Comparison of ENCODE assay signal across 7 cellular contexts in the genomic region with DNA sequence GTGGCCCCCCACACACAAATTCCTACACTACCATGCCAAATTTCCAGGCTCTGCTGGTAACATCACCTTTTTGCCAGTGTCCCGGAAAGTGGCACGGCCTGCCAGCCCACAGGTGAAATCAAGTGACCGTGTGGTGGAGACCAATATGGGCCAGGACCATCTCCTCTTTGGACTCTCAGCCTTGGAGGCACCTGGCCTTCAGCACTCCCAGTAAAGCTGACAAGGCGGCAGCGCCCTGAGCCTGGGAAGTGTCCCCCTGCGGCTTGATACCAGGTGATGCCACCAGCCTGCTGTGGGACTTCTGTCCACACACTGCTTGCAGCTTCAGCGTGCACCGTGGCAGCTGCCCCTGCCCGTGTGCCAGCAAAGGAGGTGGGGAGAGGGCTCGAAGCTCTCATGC.
DNase-seq lines count a peak whose midpoint lies in the region; TF ChIP-seq lines count a peak whose summit lies in the region.
"Not testable (repeated sequence)": the region's sequence is repeated elsewhere in the genome, so short reads cannot be mapped to it uniquely, and the experiment has no call there.

No MANE protein-coding gene starts in this region.

- H3K27me3 Mint-ChIP-seq in glutamatergic neuron (ENCODE audit: unreplicated experiment): not testable (repeated sequence)
- H3K27me3 Mint-ChIP-seq in type B pancreatic cell: peaks cover 11% of the 10 kb centered on the region

- not testable (repeated sequence) for H3K4me3 Mint-ChIP-seq in glutamatergic neuron (ENCODE audit: unreplicated experiment); type B pancreatic cell

- DNase-seq in LNCaP clone FGC (ENCODE audit: low read depth); glutamatergic neuron; type B pancreatic cell (ENCODE audit: extremely low spot score, unreplicated experiment): not testable (repeated sequence)
- DNase-seq in NCI-H345 (lab: John Stamatoyannopoulos, UW) (peak; percentile 4), mesenteric fat pad (ENCODE audit: low spot score) (peak; percentile 81)

- H3K9me3 Mint-ChIP-seq in glutamatergic neuron (ENCODE audit: unreplicated experiment); type B pancreatic cell: not testable (repeated sequence)

- not testable (repeated sequence) for H3K4me3 ChIP-seq in BLaER1 treated with 17β-estradiol and CSF1 and Interleukin-3, amounts not matched to agents 10 nM and 100 nM
- peak overlapping the region; percentile 7; the same call in 1 of the 2 replicates for H3K4me3 ChIP-seq in LNCaP clone FGC (ENCODE audit: low read depth, low read length)

- not testable (repeated sequence) for H3K27ac ChIP-seq in BLaER1 treated with 17β-estradiol and CSF1 and Interleukin-3, amounts not matched to agents 10 nM and 100 nM
- peak overlapping the region; percentile 92 for H3K27ac ChIP-seq in VCaP

- H3K36me3 ChIP-seq in BLaER1 treated with 17β-estradiol and CSF1 and Interleukin-3, amounts not matched to agents 10 nM and 100 nM: not testable (repeated sequence)

- peak overlapping the region in 9 of 11 experiments; percentile 35 to 87 (median 77); a peak in 16 of 22 replicates for H3K4me2 ChIP-seq in BLaER1 treated with 17β-estradiol and CSF1 and Interleukin-3, amounts not matched to agents 10 nM and 100 nM

- not testable (repeated sequence) for H3K9ac ChIP-seq in BLaER1 treated with 17β-estradiol and CSF1 and Interleukin-3, amounts not matched to agents 10 nM and 100 nM

- not testable (repeated sequence) for H3K9me3 ChIP-seq in BLaER1 treated with 17β-estradiol and CSF1 and Interleukin-3, amounts not matched to agents 10 nM and 100 nM (replicated peaks in 1 of 11)

- not testable (repeated sequence) for H3K27me3 ChIP-seq in BLaER1 treated with 17β-estradiol and CSF1 and Interleukin-3, amounts not matched to agents 10 nM and 100 nM

- not testable (repeated sequence) for H3K36me3 Mint-ChIP-seq in glutamatergic neuron (ENCODE audit: unreplicated experiment); type B pancreatic cell

- peaks cover 13% of the 10 kb centered on the region for H3K4me1 Mint-ChIP-seq in glutamatergic neuron (ENCODE audit: low read depth, unreplicated experiment)
- H3K4me1 Mint-ChIP-seq in type B pancreatic cell (ENCODE audit: unreplicated experiment): peaks cover 14% of the 10 kb centered on the region

- H3K27ac Mint-ChIP-seq in glutamatergic neuron (ENCODE audit: unreplicated experiment): peak overlapping the region; percentile 56
- peak overlapping the region; percentile 77 for H3K27ac Mint-ChIP-seq in type B pancreatic cell

- not testable (repeated sequence) for H4K20me1 ChIP-seq in BLaER1 treated with 17β-estradiol and CSF1 and Interleukin-3, amounts not matched to agents 10 nM and 100 nM

- TF ChIP-seq CTCF in LNCaP clone FGC (IDR thresholded peaks at IDR 0.05; ENCODE audit: control insufficient read depth, extremely low read depth, insufficient read depth); VCaP (conservative IDR thresholded peaks at IDR 0.05); glutamatergic neuron (IDR thresholded peaks at IDR 0.05; ENCODE audit: partially characterized antibody, unreplicated experiment); type B pancreatic cell (conservative IDR thresholded peaks at IDR 0.05): not testable (repeated sequence)

- peaks cover 0 to 20% (median 18%) of the 10 kb centered on the region in 10 experiments; a peak in 15 of 20 replicates for H3K4me1 ChIP-seq in BLaER1 treated with 17β-estradiol and CSF1 and Interleukin-3, amounts not matched to agents 10 nM and 100 nM
